ENCODE assay signal across 19 cellular contexts in the genomic region with DNA sequence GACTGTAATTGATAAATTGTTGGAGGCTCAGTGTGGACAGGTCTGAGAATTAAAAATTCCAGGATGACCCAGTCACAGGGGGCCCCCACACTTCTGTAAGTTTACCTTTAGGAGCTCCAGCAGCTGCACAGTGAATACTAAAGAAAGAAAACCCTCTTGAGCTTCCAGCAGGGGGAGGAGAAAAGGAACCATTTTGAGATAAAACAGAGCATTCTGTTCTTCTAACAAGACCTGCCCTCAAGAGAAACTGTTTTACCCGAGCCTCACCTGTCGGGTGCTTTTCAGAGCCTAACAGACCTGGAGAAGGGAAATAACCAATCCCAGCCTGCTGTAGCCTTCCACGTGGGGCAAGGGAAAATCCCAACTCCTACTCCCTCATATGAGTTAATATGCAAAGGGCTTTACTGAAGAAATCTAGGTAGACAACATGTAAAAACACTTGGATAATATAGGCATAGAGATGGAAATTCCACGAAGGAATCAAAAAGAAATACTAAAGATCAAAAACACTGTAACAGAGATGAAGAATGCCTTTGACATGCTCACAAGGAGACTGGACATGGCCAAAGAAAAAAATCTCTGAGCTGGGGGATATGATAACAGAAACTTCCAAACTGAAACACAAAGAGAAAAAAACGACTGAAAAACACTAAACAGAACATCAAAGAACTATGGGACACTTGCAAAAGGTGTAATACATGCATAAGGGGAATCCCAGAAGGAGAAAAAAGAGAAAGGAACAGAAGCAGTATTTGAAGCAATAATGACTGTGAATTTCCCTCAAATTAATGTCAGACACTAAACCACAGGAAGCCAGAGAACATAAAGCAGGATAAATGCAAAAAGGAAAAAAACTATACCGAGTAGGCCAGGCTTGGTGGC.
DNase-seq lines count a peak whose midpoint lies in the region; ATAC-seq, FAIRE-seq and TF ChIP-seq lines count a peak whose summit lies in the region.
"Had no signal": no experiment of that assay in that cellular context is flagged by ENCODE, and none has a peak within 500 bp of the region (broad histone marks: within the 10 kb centered on the region; RNA-seq: fewer than 3 reads in every experiment).

No MANE protein-coding gene starts in this region.

- no peak overlapping the region for H3K9ac ChIP-seq in astrocyte (ENCODE audit: low read length)
- no peak overlapping the region for H3K9ac ChIP-seq in MM.1S (ENCODE audit: low read length)
- H3K9ac ChIP-seq: neural progenitor cell had no signal

- TF ChIP-seq POLR2A in H54 (IDR thresholded peaks at IDR 0.05; ENCODE audit: low read depth, low read length) = no peak

- H3K36me3 Mint-ChIP-seq in astrocyte (ENCODE audit: low read depth, unreplicated experiment) = no peaks in the 10 kb centered on the region
- no peaks in the 10 kb centered on the region for H3K36me3 Mint-ChIP-seq in activated naive CD8-positive, alpha-beta T cell treated with anti-CD3 and anti-CD28 coated beads for 36 hours
- H3K36me3 Mint-ChIP-seq: activated naive CD8-positive, alpha-beta T cell; CD4-positive, alpha-beta memory T cell had no signal

- H3K9me3 ChIP-seq in AG04450 (ENCODE audit: control insufficient read depth, insufficient read depth, low read length) (peaks cover 3% of the 10 kb centered on the region; the same call in 1 of the 2 replicates), astrocyte (ENCODE audit: insufficient read depth, low read depth, low read length) (no peaks in the 10 kb centered on the region), MM.1S (replicated peaks; ENCODE audit: insufficient read depth, low read length) (no peaks in the 10 kb centered on the region)

- ATAC-seq in GM18511 (IDR thresholded peaks at IDR 0.05; ENCODE audit: unreplicated experiment) = peak; percentile 41
- peak; percentile 49 for ATAC-seq in HG03025 (IDR thresholded peaks at IDR 0.05; ENCODE audit: low FRiP score, unreplicated experiment)

- H3K4me2 ChIP-seq in astrocyte (ENCODE audit: low read length) (no peak overlapping the region), MM.1S (ENCODE audit: low read depth, low read length) (no peak overlapping the region)
- H3K4me2 ChIP-seq: neural progenitor cell had no signal

- H3K9me3 Mint-ChIP-seq in astrocyte (ENCODE audit: unreplicated experiment) = no peaks in the 10 kb centered on the region
- H3K9me3 Mint-ChIP-seq in activated naive CD8-positive, alpha-beta T cell treated with anti-CD3 and anti-CD28 coated beads for 36 hours = no peaks in the 10 kb centered on the region

- H3K36me3 ChIP-seq in astrocyte (ENCODE audit: insufficient read depth, low read length) (no peaks in the 10 kb centered on the region), MM.1S (replicated peaks; ENCODE audit: insufficient read depth, low read length) (no peaks in the 10 kb centered on the region)
- H3K36me3 ChIP-seq: neural progenitor cell had no signal

- H3K4me3 Mint-ChIP-seq in astrocyte (ENCODE audit: unreplicated experiment) = no peak overlapping the region
- H3K4me3 Mint-ChIP-seq in activated naive CD8-positive, alpha-beta T cell treated with anti-CD3 and anti-CD28 coated beads for 36 hours = no peak overlapping the region
- H3K4me3 Mint-ChIP-seq: activated naive CD8-positive, alpha-beta T cell; neural progenitor cell had no signal

- no peaks in the 10 kb centered on the region for H4K20me1 ChIP-seq in astrocyte (ENCODE audit: insufficient read depth, low read length)
- no peaks in the 10 kb centered on the region for H4K20me1 ChIP-seq in MM.1S (ENCODE audit: insufficient read depth, low read length)

- no peak for DNase-seq in AG04450 (ENCODE audit: low read depth, low spot score)
- no peak for DNase-seq in astrocyte (ENCODE audit: low read depth)
- DNase-seq in islet precursor cell = no peak
- DNase-seq in activated naive CD8-positive, alpha-beta T cell treated with anti-CD3 and anti-CD28 coated beads for 36 hours = no peak
- no peak for DNase-seq in MM.1S
- no peak for DNase-seq in H54 (ENCODE audit: insufficient read length, low spot score)
- DNase-seq: activated CD4-positive, alpha-beta T cell treated with anti-CD3 and anti-CD28 coated beads for 4 hours; DND-41; IMR-90; kidney; NCI-H1105; NCI-H2171; SHP77 had no signal

- H2AFZ ChIP-seq in astrocyte (ENCODE audit: low read depth, low read length) (no peak overlapping the region), MM.1S (ENCODE audit: low read length) (no peak overlapping the region)

- H3F3A ChIP-seq in MM.1S (ENCODE audit: insufficient read depth, low read length) = no peaks in the 10 kb centered on the region

- H3K4me1 ChIP-seq in astrocyte (ENCODE audit: insufficient read depth, low read length) (peaks cover 15% of the 10 kb centered on the region), MM.1S (ENCODE audit: low read length) (no peaks in the 10 kb centered on the region)

- TF ChIP-seq CTCF in AG04450 (IDR thresholded peaks at IDR 0.05; ENCODE audit: low read depth, low read length) = peak; percentile 18; the same call in 1 of the 2 replicates
- no peak for TF ChIP-seq CTCF in astrocyte (IDR thresholded peaks at IDR 0.05; ENCODE audit: insufficient read depth, low read depth, low read length)
- no peak for TF ChIP-seq CTCF in MM.1S (IDR thresholded peaks at IDR 0.05; ENCODE audit: low read length)

- FAIRE-seq in astrocyte (lab: Jason Lieb, UNC) (no peak), H54 (lab: Jason Lieb, UNC) (no peak)
- FAIRE-seq: bronchial epithelial cell, kidney had no signal

- H3K27me3 ChIP-seq in AG04450 (ENCODE audit: control insufficient read depth, insufficient read depth, low read length) = peaks cover 3% of the 10 kb centered on the region
- H3K27me3 ChIP-seq in astrocyte (ENCODE audit: insufficient read depth, low read length) = no peaks in the 10 kb centered on the region
- no peaks in the 10 kb centered on the region for H3K27me3 ChIP-seq in MM.1S (replicated peaks; ENCODE audit: insufficient read depth, low read length)
- H3K27me3 ChIP-seq: neural progenitor cell had no signal

- H3K9me2 ChIP-seq in MM.1S (replicated peaks; ENCODE audit: insufficient read depth, low read length) = no peaks in the 10 kb centered on the region

- CTCF ChIA-PET in AG04450 (lab: Charles Lee) = interaction anchor here (0.6 to 1.2 kb wide), 2 partner anchors 22 to 1322 kb away, joined by 4 to 5 read pairs; no protein-coding TSS in a partner anchor

- no peaks in the 10 kb centered on the region for H3K79me2 ChIP-seq in astrocyte (ENCODE audit: insufficient read depth, low read length)
- H3K79me2 ChIP-seq in MM.1S (ENCODE audit: low read length) = no peaks in the 10 kb centered on the region

- no peaks in the 10 kb centered on the region for H3K27me3 Mint-ChIP-seq in astrocyte (ENCODE audit: low read depth, unreplicated experiment)
- peaks cover 6% of the 10 kb centered on the region for H3K27me3 Mint-ChIP-seq in activated naive CD8-positive, alpha-beta T cell treated with anti-CD3 and anti-CD28 coated beads for 36 hours

- POLR2A ChIA-PET in AG04450 (lab: Yijun Ruan, JAX) = no interaction called here

- H3K4me3 ChIP-seq in AG04450 (ENCODE audit: low read depth, low read length) (no peak overlapping the region), astrocyte (ENCODE audit: insufficient read depth, low read depth, low read length) (no peak overlapping the region), MM.1S (ENCODE audit: low read length) (no peak overlapping the region)
- H3K4me3 ChIP-seq: neural progenitor cell had no signal

- H3K27ac ChIP-seq in AG04450 (ENCODE audit: low read depth, low read length) (no peak overlapping the region), astrocyte (ENCODE audit: low read depth, low read length) (peak overlapping the region; percentile 74), MM.1S (ENCODE audit: low read length) (no peak overlapping the region)
- H3K27ac ChIP-seq: neural progenitor cell had no signal

- no peak overlapping the region for H3K27ac Mint-ChIP-seq in astrocyte (ENCODE audit: unreplicated experiment)
- H3K27ac Mint-ChIP-seq in activated naive CD8-positive, alpha-beta T cell treated with anti-CD3 and anti-CD28 coated beads for 36 hours = no peak overlapping the region
- H3K27ac Mint-ChIP-seq: activated naive CD8-positive, alpha-beta T cell; neural progenitor cell had no signal

- H3K4me1 Mint-ChIP-seq in astrocyte (ENCODE audit: low read depth, unreplicated experiment) = peaks cover 5% of the 10 kb centered on the region
- H3K4me1 Mint-ChIP-seq in activated naive CD8-positive, alpha-beta T cell treated with anti-CD3 and anti-CD28 coated beads for 36 hours = peaks cover 14% of the 10 kb centered on the region
